ENCODE assay signal across 8 cellular contexts in the genomic region with DNA sequence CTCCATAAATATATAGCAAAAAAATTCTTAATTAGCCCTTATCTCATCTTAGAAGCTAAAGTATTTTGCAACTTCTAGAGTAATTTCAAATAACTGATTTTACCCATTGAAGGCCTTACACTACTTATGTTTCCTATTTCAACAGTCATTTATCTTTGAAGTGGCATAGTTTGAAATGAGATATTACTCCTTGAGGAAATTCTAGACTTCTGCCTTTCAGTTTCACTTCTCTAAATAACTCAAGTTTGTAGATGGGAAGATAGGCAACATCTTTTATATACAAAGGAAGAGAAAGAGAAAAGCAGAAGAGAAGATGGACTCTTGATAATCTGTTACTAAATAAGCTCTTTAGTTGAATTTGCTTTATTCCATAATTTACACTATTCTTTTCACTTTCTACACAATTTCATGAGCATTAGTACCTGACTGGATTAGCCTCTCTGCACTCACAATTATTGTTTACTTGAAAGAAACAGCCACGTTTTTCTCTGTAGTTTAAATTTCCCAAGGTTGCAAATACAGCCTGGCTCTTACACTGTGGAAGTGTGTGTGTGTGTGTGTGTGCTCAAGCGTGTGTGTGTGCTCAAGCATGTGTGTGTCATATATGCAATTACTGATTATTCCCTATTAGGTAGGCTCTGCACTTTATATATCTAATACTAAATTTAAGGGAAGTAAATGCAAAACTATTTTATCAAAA.
DNase-seq lines count a peak whose midpoint lies in the region; ATAC-seq, FAIRE-seq and TF ChIP-seq lines count a peak whose summit lies in the region.

No MANE protein-coding gene starts in this region.

- FAIRE-seq in GM19239 (lab: Jason Lieb, UNC): peak; percentile 64

- no peaks in the 10 kb centered on the region for H3K36me3 ChIP-seq in ACC112 (ENCODE audit: insufficient read depth, low read length)
- H3K36me3 ChIP-seq in SU-DHL-6 (ENCODE audit: low read length): no peaks in the 10 kb centered on the region
- H3K36me3 ChIP-seq in H7 (replicated peaks; ENCODE audit: control insufficient read depth, insufficient read depth, low read length): no peaks in the 10 kb centered on the region
- no peaks in the 10 kb centered on the region for H3K36me3 ChIP-seq in brain microvascular endothelial cell (replicated peaks)

- H3K27me3 ChIP-seq in ACC112 (ENCODE audit: insufficient read depth, low read length): peaks cover 5% of the 10 kb centered on the region; the same call in 1 of the 2 replicates
- no peaks in the 10 kb centered on the region for H3K27me3 ChIP-seq in SU-DHL-6 (ENCODE audit: low read length)
- H3K27me3 ChIP-seq in H7 (ENCODE audit: control insufficient read depth, insufficient read depth, low read length): no peaks in the 10 kb centered on the region
- H3K27me3 ChIP-seq in brain microvascular endothelial cell (replicated peaks): no peaks in the 10 kb centered on the region

- TF ChIP-seq CTCF in SU-DHL-6 (IDR thresholded peaks at IDR 0.05; ENCODE audit: insufficient read depth, low read length, poor library complexity, severe bottlenecking) (no peak), brain microvascular endothelial cell (IDR thresholded peaks at IDR 0.05; ENCODE audit: low read depth, low read length, missing control alignments) (no peak)

- no peak for DNase-seq in GM19239 (ENCODE audit: insufficient read length, low spot score)
- no peak for DNase-seq in cerebellar cortex (ENCODE audit: low spot score)
- DNase-seq in H7: no peak
- DNase-seq in GDM1 (lab: John Stamatoyannopoulos, UW): no peak
- no peak for DNase-seq in brain microvascular endothelial cell

- peak overlapping the region; percentile 65 for H3K4me3 ChIP-seq in ACC112 (ENCODE audit: low read depth, low read length)
- peak overlapping the region; percentile 46 for H3K4me3 ChIP-seq in SU-DHL-6 (ENCODE audit: insufficient read depth, low read length, poor library complexity, severe bottlenecking)
- no peak overlapping the region for H3K4me3 ChIP-seq in H7 (ENCODE audit: insufficient read depth, low read depth, low read length)
- H3K4me3 ChIP-seq in brain microvascular endothelial cell (ENCODE audit: low read depth, low read length): no peak overlapping the region

- H3K27ac ChIP-seq in ACC112 (ENCODE audit: low read depth, low read length) (no peak overlapping the region), SU-DHL-6 (ENCODE audit: low read depth, low read length) (peak overlapping the region; percentile 86), brain microvascular endothelial cell (no peak overlapping the region)

- no peaks in the 10 kb centered on the region for H3K9me2 ChIP-seq in SU-DHL-6 (replicated peaks; ENCODE audit: insufficient read depth, low read length)

- no peaks in the 10 kb centered on the region for H3K9me3 ChIP-seq in SU-DHL-6 (ENCODE audit: insufficient read depth, low read length)

- no peaks in the 10 kb centered on the region for H3K4me1 ChIP-seq in ACC112 (ENCODE audit: control insufficient read depth, insufficient read depth, low read length, unreplicated experiment)

- peak overlapping the region; percentile 95 for H2AFZ ChIP-seq in ACC112 (ENCODE audit: low read length, unreplicated experiment)
- peak overlapping the region; percentile 4 for H2AFZ ChIP-seq in SU-DHL-6 (ENCODE audit: low read depth, low read length, severe bottlenecking)

- H3K9ac ChIP-seq in SU-DHL-6 (ENCODE audit: low read length): 0 out of 2 replicates have a peak overlapping the region, but pooled peaks have one; percentile 30

- no peaks in the 10 kb centered on the region for H4K20me1 ChIP-seq in SU-DHL-6 (ENCODE audit: low read depth, low read length)

- peak overlapping the region; percentile 79 for H3K4me2 ChIP-seq in SU-DHL-6 (ENCODE audit: low read depth, low read length, poor library complexity, severe bottlenecking)

- H3K79me2 ChIP-seq in ACC112 (ENCODE audit: control insufficient read depth, insufficient read depth, low read length, unreplicated experiment) (no peaks in the 10 kb centered on the region), SU-DHL-6 (ENCODE audit: insufficient read depth, low read length) (no peaks in the 10 kb centered on the region)

- peak; percentile 100 for ATAC-seq in HG03097 (IDR thresholded peaks at IDR 0.05; ENCODE audit: low FRiP score, unreplicated experiment)

- in situ Hi-C loops in brain microvascular endothelial cell (cut with HindIII; ENCODE audit: low pct_ligation_motif_present, low sequenced_read_pairs): no loop called here

- H3F3A ChIP-seq in SU-DHL-6 (ENCODE audit: insufficient read depth): peaks cover 15% of the 10 kb centered on the region

Comparison
In these comparisons a context has a peak if more than half of its experiments do, and no peak if none do; other contexts are left out.
1. H3K4me3 ChIP-seq: peak in ACC112 (single experiment) and SU-DHL-6 (single experiment); none in H7 (single experiment) and brain microvascular endothelial cell (single experiment).